ENCODE assay signal across 22 cellular contexts in the genomic region with DNA sequence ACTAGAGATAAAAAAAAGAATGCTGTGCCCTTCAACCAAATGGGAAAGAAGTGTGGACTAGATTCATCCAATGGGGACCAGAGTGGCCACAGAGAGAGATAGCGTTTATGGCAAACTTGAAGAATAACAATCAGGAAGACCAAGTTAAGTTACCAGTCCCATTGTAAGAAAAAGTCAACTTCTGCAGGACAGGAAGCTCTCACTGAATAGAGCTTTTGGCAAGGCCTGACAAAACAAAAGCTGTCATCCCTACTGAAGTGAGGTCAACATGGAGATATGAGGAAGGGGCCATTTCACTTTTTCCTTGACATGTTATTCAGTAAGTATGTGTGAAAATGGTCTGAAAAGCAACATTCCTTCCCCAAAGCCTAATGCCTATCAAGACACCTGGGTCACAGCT.
DNase-seq lines count a peak whose midpoint lies in the region; ATAC-seq and TF ChIP-seq lines count a peak whose summit lies in the region.
"Had no signal": no experiment of that assay in that cellular context is flagged by ENCODE, and none has a peak within 500 bp of the region (broad histone marks: within the 10 kb centered on the region; RNA-seq: fewer than 3 reads in every experiment).

No MANE protein-coding gene starts in this region.

- H4K5ac ChIP-seq in IMR-90 (ENCODE audit: low read depth, low read length): no peak overlapping the region

- no peaks in the 10 kb centered on the region for H3K79me2 ChIP-seq in ACC112 (ENCODE audit: control insufficient read depth, insufficient read depth, low read length, unreplicated experiment)

- H3K79me1 ChIP-seq in IMR-90 (ENCODE audit: low read depth in 1 of 2, low read length in 2 of 2): no peaks in the 10 kb centered on the region

- H3K9me1 ChIP-seq in IMR-90 (ENCODE audit: insufficient read depth, low read length): no peaks in the 10 kb centered on the region

- H3K27ac Mint-ChIP-seq in nephron: peak overlapping the region in 2 of 3 experiments; percentile 48 to 81
- H3K27ac Mint-ChIP-seq: CD14-positive monocyte; CD4-positive, alpha-beta T cell; CD8-positive, alpha-beta memory T cell had no signal

- H2AFZ ChIP-seq in ACC112 (ENCODE audit: low read length, unreplicated experiment) (no peak overlapping the region), IMR-90 (replicated peaks; ENCODE audit: low read length, poor library complexity) (no peak overlapping the region)
- H2AFZ ChIP-seq: GM23248 had no signal

- H3K4me3 Mint-ChIP-seq in nephron: no peak overlapping the region
- H3K4me3 Mint-ChIP-seq: CD14-positive monocyte; CD4-positive, alpha-beta T cell; CD8-positive, alpha-beta memory T cell had no signal

- H2AK9ac ChIP-seq in IMR-90 (replicated peaks; ENCODE audit: low read depth, low read length, poor library complexity): no peak overlapping the region

- H3K36me3 ChIP-seq in ACC112 (ENCODE audit: insufficient read depth, low read length) (no peaks in the 10 kb centered on the region), IMR-90 (ENCODE audit: control insufficient read depth, insufficient read depth, low read length) (no peaks in the 10 kb centered on the region), heart right ventricle (no peaks in the 10 kb centered on the region)
- H3K36me3 ChIP-seq in effector memory CD4-positive, alpha-beta T cell (ENCODE audit: control insufficient read depth, insufficient read depth, low read length): no peaks in the 10 kb centered on the region
- H3K36me3 ChIP-seq: BE2C; BLaER1 treated with 17β-estradiol and CSF1 and Interleukin-3, amounts not matched to agents 10 nM and 100 nM had no signal

- dilution Hi-C loops in IMR-90 (cut with HindIII; ENCODE audit: low sequenced_read_pairs, unreplicated experiment): no loop called here

- BruUV-seq in IMR-90 (replicated peaks; lab: Mats Ljungman, UMichigan): no TSS peak

- peaks cover 39% of the 10 kb centered on the region for H3K4me1 Mint-ChIP-seq in nephron

- no peak for ATAC-seq in IMR-90 (ENCODE audit: low read depth)
- ATAC-seq in heart right ventricle: no peak

- H2AK5ac ChIP-seq in IMR-90 (ENCODE audit: low read depth, low read length): no peak overlapping the region

- H3K9me3 Mint-ChIP-seq in nephron: no peaks in the 10 kb centered on the region
- H3K9me3 Mint-ChIP-seq: CD4-positive, alpha-beta T cell; CD8-positive, alpha-beta memory T cell had no signal

- in situ Hi-C loops in IMR-90 (cut with MboI; ENCODE audit: low sequenced_read_pairs): no loop called here

- no peak overlapping the region for H2BK120ac ChIP-seq in IMR-90 (ENCODE audit: low read depth, low read length)

- H3K56ac ChIP-seq in IMR-90 (ENCODE audit: extremely low read depth, insufficient read depth, low read length): no peak overlapping the region

- H3K4me2 ChIP-seq in IMR-90 (ENCODE audit: low read depth, low read length): no peak overlapping the region
- H3K4me2 ChIP-seq: BLaER1 treated with 17β-estradiol and CSF1 and Interleukin-3, amounts not matched to agents 10 nM and 100 nM had no signal

- no peak for DNase-seq in IMR-90
- peak; percentile 38 for DNase-seq in dermis blood vessel endothelial cell
- DNase-seq in effector memory CD4-positive, alpha-beta T cell: no peak
- DNase-seq in heart right ventricle: no peak
- DNase-seq in NCI-H2196 treated with DMSO at 0.1 percent for 48 hours (lab: John Stamatoyannopoulos, UW; ENCODE audit: unreplicated experiment): no peak
- no peak for DNase-seq in GM03348 (ENCODE audit: low spot score)
- DNase-seq: ACHN; AML-193; BE2C; CD4-positive, alpha-beta T cell; CD8-positive, alpha-beta memory T cell; DMS 273 treated with DMSO at 0.1 percent for 48 hours; DMS79; EL; GDM1; H7; HCEC 1CT had no signal

- H3K14ac ChIP-seq in IMR-90 (replicated peaks; ENCODE audit: low read depth, low read length): no peak overlapping the region

- H3K27me3 ChIP-seq in ACC112 (ENCODE audit: insufficient read depth, low read length) (no peaks in the 10 kb centered on the region), IMR-90 (ENCODE audit: control insufficient read depth, insufficient read depth, low read length) (no peaks in the 10 kb centered on the region), heart right ventricle (peaks cover 0 to 22% (median 0%) of the 10 kb centered on the region in 7 donors)
- H3K27me3 ChIP-seq in effector memory CD4-positive, alpha-beta T cell (replicated peaks; ENCODE audit: control insufficient read depth, insufficient read depth, low read length, poor library complexity, severe bottlenecking): no peaks in the 10 kb centered on the region
- H3K27me3 ChIP-seq: BE2C had no signal

- H3K23ac ChIP-seq in IMR-90 (ENCODE audit: low read depth, low read length): no peak overlapping the region

- peak overlapping the region; percentile 49 for H3K27ac ChIP-seq in ACC112 (ENCODE audit: low read depth, low read length)
- no peak overlapping the region for H3K27ac ChIP-seq in IMR-90 (ENCODE audit: insufficient read depth, low read length)
- no peak overlapping the region for H3K27ac ChIP-seq in effector memory CD4-positive, alpha-beta T cell (ENCODE audit: insufficient read depth, low read length, poor library complexity, severe bottlenecking)
- H3K27ac ChIP-seq in heart right ventricle: no peak overlapping the region
- H3K27ac ChIP-seq: BLaER1 treated with 17β-estradiol and CSF1 and Interleukin-3, amounts not matched to agents 10 nM and 100 nM; GM23248 had no signal

- H3K36me3 Mint-ChIP-seq in nephron (ENCODE audit: low read depth): no peaks in the 10 kb centered on the region
- H3K36me3 Mint-ChIP-seq: CD14-positive monocyte; CD8-positive, alpha-beta memory T cell had no signal

- POLR2A ChIA-PET in IMR-90 (lab: Charles Lee; ENCODE audit: unreplicated experiment): no interaction called here

- CTCF ChIA-PET in IMR-90 (lab: Yijun Ruan, JAX): no interaction called here

- H3K4me1 ChIP-seq in ACC112 (ENCODE audit: control insufficient read depth, insufficient read depth, low read length, unreplicated experiment) (peaks cover 10% of the 10 kb centered on the region), IMR-90 (ENCODE audit: control insufficient read depth, insufficient read depth, low read length) (no peaks in the 10 kb centered on the region), heart right ventricle (no peaks in the 10 kb centered on the region)
- no peaks in the 10 kb centered on the region for H3K4me1 ChIP-seq in effector memory CD4-positive, alpha-beta T cell (ENCODE audit: control insufficient read depth, insufficient read depth, low read length, poor library complexity, severe bottlenecking)

- TF ChIP-seq RAD21 in IMR-90 (IDR thresholded peaks at IDR 0.05; ENCODE audit: low read length): no peak

- no peak for TF ChIP-seq CTCF in IMR-90 (conservative IDR thresholded peaks at IDR 0.05; ENCODE audit: low read depth, low read length)
- no peak for TF ChIP-seq CTCF in nephron (IDR thresholded peaks at IDR 0.05; ENCODE audit: unreplicated experiment in 3 of 3)
- TF ChIP-seq CTCF in heart right ventricle (IDR thresholded peaks at IDR 0.05): no peak

- no peaks in the 10 kb centered on the region for H4K20me1 ChIP-seq in IMR-90 (ENCODE audit: insufficient read depth, low read length)
- H4K20me1 ChIP-seq: BLaER1 treated with 17β-estradiol and CSF1 and Interleukin-3, amounts not matched to agents 10 nM and 100 nM had no signal

- H4K91ac ChIP-seq in IMR-90 (ENCODE audit: insufficient read depth, low read depth, low read length): no peak overlapping the region

- no peak for TF ChIP-seq POLR2A in IMR-90 (IDR thresholded peaks at IDR 0.05; ENCODE audit: low read depth, low read length)

- no peak overlapping the region for H3K4ac ChIP-seq in IMR-90 (ENCODE audit: low read depth, low read length)

- H3K27me3 Mint-ChIP-seq in nephron (ENCODE audit: low read depth): no peaks in the 10 kb centered on the region
- H3K27me3 Mint-ChIP-seq: CD4-positive, alpha-beta T cell had no signal

- no peak overlapping the region for H2BK15ac ChIP-seq in IMR-90 (ENCODE audit: low read depth, low read length)

- H3K4me3 ChIP-seq in ACC112 (ENCODE audit: low read depth, low read length) (no peak overlapping the region), IMR-90 (ENCODE audit: insufficient read depth, low read depth, low read length) (no peak overlapping the region), heart right ventricle (no peak overlapping the region)
- H3K4me3 ChIP-seq in effector memory CD4-positive, alpha-beta T cell (ENCODE audit: insufficient read depth, low read depth, low read length, poor library complexity, severe bottlenecking): no peak overlapping the region
- H3K4me3 ChIP-seq: BLaER1 treated with 17β-estradiol and CSF1 and Interleukin-3, amounts not matched to agents 10 nM and 100 nM; GM23248 had no signal

- WGBS in IMR-90 (ENCODE audit: extremely low coverage in 2 of 2, insufficient read length in 1 of 2), 2 experiments: no CpG with 5 or more reads among the region's 1 CpG
- 62 to 71% methylated on average over 1 of the region's 1 CpG for WGBS in heart right ventricle, 2 donors

- H2BK20ac ChIP-seq in IMR-90 (ENCODE audit: low read depth, low read length): 0 out of 2 replicates have a peak overlapping the region, but pooled peaks have one; percentile 14

- H2BK5ac ChIP-seq in IMR-90 (ENCODE audit: low read depth, low read length, poor library complexity, severe bottlenecking): no peak overlapping the region

- no peak overlapping the region for H3K18ac ChIP-seq in IMR-90 (ENCODE audit: low read depth, low read length)

- H4K8ac ChIP-seq in IMR-90 (ENCODE audit: low read depth in 2 of 2, low read length in 2 of 2): no peak overlapping the region

- H3K9me3 ChIP-seq in IMR-90 (ENCODE audit: control insufficient read depth, insufficient read depth, low read length) (no peaks in the 10 kb centered on the region), heart right ventricle (no peaks in the 10 kb centered on the region)
- H3K9me3 ChIP-seq in effector memory CD4-positive, alpha-beta T cell (ENCODE audit: control insufficient read depth, low read length): no peaks in the 10 kb centered on the region
- H3K9me3 ChIP-seq: BE2C; BLaER1 treated with 17β-estradiol and CSF1 and Interleukin-3, amounts not matched to agents 10 nM and 100 nM had no signal

- intact Hi-C loops in IMR-90 (cut with micrococcal nuclease) (loop anchor here (10.0 kb wide), 1 partner anchor 114 kb away; the partner anchor contains the start of gene KLHL13), heart right ventricle (cut with DNase I) (loop anchor here in 6 of 10 donors (5.0 to 10.0 kb wide), 3 partner anchors 114 to 234 kb away; partner anchors contain the start of gene KLHL13 (in 3 of the 6))

- no peak overlapping the region for H3K9ac ChIP-seq in IMR-90 (ENCODE audit: low read depth, low read length)
- H3K9ac ChIP-seq: BLaER1 treated with 17β-estradiol and CSF1 and Interleukin-3, amounts not matched to agents 10 nM and 100 nM; GM23248 had no signal

TF ChIP-seq in IMR-90, 13 proteins besides CTCF, POLR2A, EP300 and RAD21 (continues in another document):
- no peak for TF ChIP-seq MAZ (IDR thresholded peaks at IDR 0.05; ENCODE audit: borderline replicate concordance, low read depth, low read length)
- no peak for TF ChIP-seq RCOR1 (IDR thresholded peaks at IDR 0.05; ENCODE audit: insufficient replicate concordance, low read length)
